In the genomic region with DNA sequence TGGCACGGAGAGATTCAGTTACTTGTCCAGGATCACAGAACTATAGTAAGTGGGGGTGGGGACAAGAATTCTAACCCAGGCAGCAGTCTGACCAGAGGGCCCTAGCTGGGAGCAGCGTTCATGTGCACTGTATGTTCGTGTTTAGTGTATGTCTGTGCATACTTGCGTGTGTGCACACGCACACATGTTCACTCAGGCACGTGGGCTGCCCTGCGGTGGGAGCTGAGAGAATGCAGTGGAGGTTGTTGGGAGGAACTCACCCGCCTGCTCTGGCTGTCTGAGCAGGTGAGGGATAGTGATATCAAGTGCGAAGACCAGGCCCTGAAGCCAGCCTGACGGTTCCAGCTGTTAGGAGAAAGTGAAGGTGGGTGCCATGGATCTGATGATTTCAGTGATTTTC, we compare ENCODE assay signal across 26 cellular contexts. TPM values are rescaled to one million over a fixed set of nuclear protein-coding genes. Genes with fewer than 3 reads are reported as not detected.
"Had no signal": no experiment of that assay in that cellular context is flagged by ENCODE, and none has a peak within 500 bp of the region (broad histone marks: within the 10 kb centered on the region; RNA-seq: fewer than 3 reads in every experiment).

No MANE protein-coding gene starts in this region.

- ATAC-seq: activated CD8-positive, alpha-beta T cell treated with anti-CD3 and anti-CD28 coated beads, Interleukin-2, amount 10 ng/mL, durations not matched to agents 7 days and 5 days; activated naive CD8-positive, alpha-beta T cell treated with anti-CD3 and anti-CD28 coated beads, Interleukin-2, amount 50 U/mL, for 24 hours; activated T-cell treated with anti-CD3 and anti-CD28 coated beads, Interleukin-2, amount 50 U/mL, for 72 hours; body of pancreas; natural killer cell treated with Interleukin-12 subunit alpha and Interleukin-12 subunit beta and Interleukin-15 and Interleukin-18, amount 100 ng/mL, for 72 hours; right lobe of liver; stimulated activated effector memory CD8-positive, alpha-beta T cell treated with anti-CD3 and anti-CD28 coated beads, Interleukin-12 subunit alpha, Interleukin-12 subunit beta, amount 100 ng/mL, for 72 hours; stimulated activated naive CD8-positive, alpha-beta T cell treated with anti-CD3 and anti-CD28 coated beads, Interleukin-15, amount 100 ng/mL, for 72 hours; T-cell had no signal

- H3K9me3 ChIP-seq: body of pancreas, right lobe of liver, tibial artery, uterus had no signal

- H3K36me3 ChIP-seq: cardiac muscle cell, right lobe of liver, tibial artery, uterus, WERI-Rb-1 had no signal

- DNase-seq: activated CD4-positive, alpha-beta T cell treated with anti-CD3 and anti-CD28 coated beads, Interleukin-2, amount 50 U/mL, for 1 hour; activated CD4-positive, CD25-positive, alpha-beta regulatory T cell treated with anti-CD3 and anti-CD28 coated beads, Interleukin-2, amount 50 U/mL, for 72 hours; activated CD8-positive, alpha-beta T cell treated with anti-CD3 and anti-CD28 coated beads, Interleukin-2, amount 10 ng/mL, durations not matched to agents 7 days and 5 days; activated effector memory CD4-positive, alpha-beta T cell treated with Interleukin-2 at 50 U/mL for 16 hours; activated naive CD4-positive, alpha-beta T cell treated with anti-CD3 and anti-CD28 coated beads, Interleukin-2, amount 10 ng/mL, durations not matched to agents 7 days and 5 days; activated naive CD8-positive, alpha-beta T cell treated with anti-CD3 and anti-CD28 coated beads, Interleukin-2, amount 50 U/mL, for 24 hours; activated T-cell treated with anti-CD3 and anti-CD28 coated beads, Interleukin-2, amount 50 U/mL, for 72 hours; body of pancreas; effector CD8-positive, alpha-beta T cell; foreskin melanocyte; glutamatergic neuron; hippocampal formation; small intestine; stimulated activated CD4-positive, alpha-beta T cell treated with anti-CD3 and anti-CD28 coated beads, Interleukin-2, amount 100 ng/mL, for 24 hours; stimulated activated naive CD8-positive, alpha-beta T cell treated with anti-CD3 and anti-CD28 coated beads, Interleukin-15, amount 100 ng/mL, for 72 hours; tibial artery; uterus; WERI-Rb-1 had no signal

- H3K4me1 ChIP-seq: body of pancreas, parathyroid adenoma, right lobe of liver, tibial artery, uterus had no signal

- H3K4me3 ChIP-seq: body of pancreas, cardiac muscle cell, right lobe of liver, tibial artery, uterus had no signal

- H3K27ac ChIP-seq: body of pancreas, cardiac muscle cell, parathyroid adenoma, right lobe of liver, tibial artery, uterus, WERI-Rb-1 had no signal

- H3K27me3 ChIP-seq: body of pancreas, right lobe of liver, uterus had no signal

RNA-seq across cellular contexts. Expression of a gene that starts 1.0 kb away (rescaled TPM):
- total RNA-seq: activated CD8-positive, alpha-beta T cell treated with anti-CD3 and anti-CD28 coated beads, Interleukin-2, amount 10 ng/mL, durations not matched to agents 7 days and 5 days; activated T-cell treated with anti-CD3 and anti-CD28 coated beads, Interleukin-2, amount 50 U/mL, for 72 hours; cardiac muscle cell; chondrocyte; natural killer cell treated with Interleukin-12 subunit alpha and Interleukin-12 subunit beta and Interleukin-15 and Interleukin-18, amount 100 ng/mL, for 72 hours; right lobe of liver; T-cell; uterus had no signal
- polyA plus RNA-seq: cardiac muscle cell, liver had no signal

RNA-seq across cellular contexts. Expression of a gene that starts 6.0 kb away (rescaled TPM):
- total RNA-seq: activated CD8-positive, alpha-beta T cell treated with anti-CD3 and anti-CD28 coated beads, Interleukin-2, amount 10 ng/mL, durations not matched to agents 7 days and 5 days; activated T-cell treated with anti-CD3 and anti-CD28 coated beads, Interleukin-2, amount 50 U/mL, for 72 hours; body of pancreas; cardiac muscle cell; chondrocyte; natural killer cell treated with Interleukin-12 subunit alpha and Interleukin-12 subunit beta and Interleukin-15 and Interleukin-18, amount 100 ng/mL, for 72 hours had no signal
- polyA plus RNA-seq: cardiac muscle cell had no signal
